ENCODE assay signal across 10 cellular contexts in genomic region chr19:47280183-47280797, GRCh38. TPM values are rescaled to one million over a fixed set of nuclear protein-coding genes. Genes with fewer than 3 reads are reported as not detected.
DNase-seq lines count a peak whose midpoint lies in the region; ATAC-seq and TF ChIP-seq lines count a peak whose summit lies in the region.
"Had no signal": no experiment of that assay in that cellular context is flagged by ENCODE, and none has a peak within 500 bp of the region (broad histone marks: within the 10 kb centered on the region; RNA-seq: fewer than 3 reads in every experiment).

No MANE protein-coding gene starts in this region.

- H3K27me3 ChIP-seq in Panc1 (ENCODE audit: control insufficient read depth, insufficient read depth, low read length) (no peaks in the 10 kb centered on the region), vagina (no peaks in the 10 kb centered on the region)

- peak; percentile 57; the same call in 1 of the 2 replicates for ATAC-seq in Panc1
- ATAC-seq in HG02885 (IDR thresholded peaks at IDR 0.05; ENCODE audit: poor library complexity, unreplicated experiment) = no peak
- no peak for ATAC-seq in GM18520 (IDR thresholded peaks at IDR 0.05; ENCODE audit: unreplicated experiment)
- no peak for ATAC-seq in GM18909 (IDR thresholded peaks at IDR 0.05; ENCODE audit: poor library complexity, unreplicated experiment)

- H3K4me1 Mint-ChIP-seq in activated naive CD8-positive, alpha-beta T cell treated with anti-CD3 and anti-CD28 coated beads for 36 hours = peaks cover 7% of the 10 kb centered on the region
- peaks cover 20% of the 10 kb centered on the region for H3K4me1 Mint-ChIP-seq in mesothelial cell of epicardium

- no peak overlapping the region for H3K27ac Mint-ChIP-seq in activated naive CD8-positive, alpha-beta T cell treated with anti-CD3 and anti-CD28 coated beads for 36 hours
- no peak overlapping the region for H3K27ac Mint-ChIP-seq in mesothelial cell of epicardium

- CTCF ChIA-PET in Panc1 (lab: Charles Lee) = no interaction called here

- no peaks in the 10 kb centered on the region for H3K9me3 Mint-ChIP-seq in activated naive CD8-positive, alpha-beta T cell treated with anti-CD3 and anti-CD28 coated beads for 36 hours
- no peaks in the 10 kb centered on the region for H3K9me3 Mint-ChIP-seq in mesothelial cell of epicardium

- peaks cover 9% of the 10 kb centered on the region for H3K36me3 Mint-ChIP-seq in activated naive CD8-positive, alpha-beta T cell treated with anti-CD3 and anti-CD28 coated beads for 36 hours
- peaks cover 2% of the 10 kb centered on the region for H3K36me3 Mint-ChIP-seq in mesothelial cell of epicardium

- H3K4me1 ChIP-seq in Panc1 (ENCODE audit: control insufficient read depth, insufficient read depth, low read length) = peaks cover 7% of the 10 kb centered on the region
- peaks cover 28% of the 10 kb centered on the region for H3K4me1 ChIP-seq in vagina

- no peak for DNase-seq in GM10266 (ENCODE audit: extremely low spot score)
- no peak for DNase-seq in Panc1 (ENCODE audit: low read depth, low spot score)
- DNase-seq in activated naive CD8-positive, alpha-beta T cell treated with anti-CD3 and anti-CD28 coated beads for 36 hours = peak; percentile 58
- no peak for DNase-seq in mesothelial cell of epicardium (ENCODE audit: low spot score in 2 of 2, unreplicated experiment in 2 of 2)
- no peak for DNase-seq in vagina (ENCODE audit: extremely low spot score in 2 of 2)

- H3K27ac ChIP-seq in Panc1 (ENCODE audit: low read length) (no peak overlapping the region), vagina (no peak overlapping the region)
- H3K27ac ChIP-seq: SK-N-MC had no signal

- intact Hi-C loops in Panc1 (cut with micrococcal nuclease; ENCODE audit: unreplicated experiment) (no loop called here), vagina (cut with DNase I) (no loop called here)

- no TSS peak for BruUV-seq in Panc1 (replicated peaks; lab: Mats Ljungman, UMichigan)

- POLR2A ChIA-PET in Panc1 (lab: Charles Lee) = no interaction called here

- in situ Hi-C loops in Panc1 (cut with HindIII; ENCODE audit: low pct_unique_long_range_greater_than_20kb, low sequenced_read_pairs) = no loop called here

- H3K9me3 ChIP-seq in Panc1 (ENCODE audit: control insufficient read depth, insufficient read depth, low read depth, low read length) = no peaks in the 10 kb centered on the region
- no peaks in the 10 kb centered on the region for H3K9me3 ChIP-seq in vagina

- H3K27me3 Mint-ChIP-seq in activated naive CD8-positive, alpha-beta T cell treated with anti-CD3 and anti-CD28 coated beads for 36 hours = no peaks in the 10 kb centered on the region
- H3K27me3 Mint-ChIP-seq in mesothelial cell of epicardium (ENCODE audit: low read depth) = no peaks in the 10 kb centered on the region

- H3K4me3 ChIP-seq in Panc1 (ENCODE audit: low read depth in 2 of 2, low read length in 2 of 2) (no peak overlapping the region), vagina (no peak overlapping the region)
- H3K4me3 ChIP-seq: SK-N-MC had no signal

- no peak overlapping the region for H3K4me3 Mint-ChIP-seq in activated naive CD8-positive, alpha-beta T cell treated with anti-CD3 and anti-CD28 coated beads for 36 hours
- H3K4me3 Mint-ChIP-seq in mesothelial cell of epicardium = no peak overlapping the region

- H3K36me3 ChIP-seq in Panc1 (ENCODE audit: control insufficient read depth, insufficient read depth, low read length) (no peaks in the 10 kb centered on the region), vagina (no peaks in the 10 kb centered on the region)

- no peak for TF ChIP-seq POLR2A in vagina (IDR thresholded peaks at IDR 0.05)

- TF ChIP-seq CTCF in GM10266 (IDR thresholded peaks at IDR 0.05; ENCODE audit: control insufficient read depth, insufficient read depth, low read depth, missing control alignments) (peak; percentile 39), Panc1 (IDR thresholded peaks at IDR 0.05) (peak; percentile 41), mesothelial cell of epicardium (IDR thresholded peaks at IDR 0.05; ENCODE audit: unreplicated experiment) (peak; percentile 44), vagina (IDR thresholded peaks at IDR 0.05) (no peak)

RNA-seq across cellular contexts. Expression of gene INAFM1, which starts 5.6 kb away (rescaled TPM):
- 13.1 TPM for total RNA-seq in Panc1 (2021; ENCODE audit: unreplicated experiment)
- polyA plus RNA-seq in Panc1 (2012; ENCODE audit: insufficient read length) = 23.1 TPM
- 10 to 100 TPM in 1 of 2 experiments, 1 to 10 TPM in 1; 9.8 to 10.6 TPM for total RNA-seq in activated naive CD8-positive, alpha-beta T cell treated with anti-CD3 and anti-CD28 coated beads for 36 hours
- total RNA-seq in mesothelial cell of epicardium = 24.4 to 25.1 TPM (median 24.6 TPM) in 3 replicates
- 18.9 TPM for total RNA-seq in vagina

RNA-seq across cellular contexts. Expression of gene CCDC9, which starts 24.0 kb away (rescaled TPM):
- total RNA-seq in Panc1 (2021; ENCODE audit: unreplicated experiment) (29.2 TPM), mesothelial cell of epicardium (45.6 to 49.2 TPM (median 46.8 TPM) in 3 replicates), vagina (19.2 TPM)
- polyA plus RNA-seq in Panc1 (2012; ENCODE audit: insufficient read length) = 31.2 TPM
- total RNA-seq in activated naive CD8-positive, alpha-beta T cell treated with anti-CD3 and anti-CD28 coated beads for 36 hours = 10 to 100 TPM; 28.4 to 29.3 TPM

RNA-seq across cellular contexts. Expression of gene C5AR1, which starts 29.4 kb away (rescaled TPM):
- total RNA-seq in Panc1 (2021; ENCODE audit: unreplicated experiment) (2.7 TPM), mesothelial cell of epicardium (0.47 to 1.2 TPM (median 0.98 TPM) in 3 replicates), vagina (12.5 TPM)
- polyA plus RNA-seq in Panc1 (2012; ENCODE audit: insufficient read length) = 0.73 TPM
- total RNA-seq in activated naive CD8-positive, alpha-beta T cell treated with anti-CD3 and anti-CD28 coated beads for 36 hours = 1 to 10 TPM; 1.4 to 1.8 TPM
- total RNA-seq: myocyte had no signal

RNA-seq across cellular contexts. Expression of gene BBC3, which starts 49.3 kb away (rescaled TPM):
- total RNA-seq in Panc1 (2021; ENCODE audit: unreplicated experiment) (7.6 TPM), mesothelial cell of epicardium (19.1 to 19.6 TPM (median 19.5 TPM) in 3 replicates), vagina (4.7 TPM)
- polyA plus RNA-seq in Panc1 (2012; ENCODE audit: insufficient read length) = 12.9 TPM
- 10 to 100 TPM; 12.5 to 13.3 TPM for total RNA-seq in activated naive CD8-positive, alpha-beta T cell treated with anti-CD3 and anti-CD28 coated beads for 36 hours

RNA-seq across cellular contexts. Expression of gene C5AR2, which starts 51.7 kb away (rescaled TPM):
- 0.03 TPM for total RNA-seq in Panc1 (2021; ENCODE audit: unreplicated experiment)
- polyA plus RNA-seq in Panc1 (2012; ENCODE audit: insufficient read length) = 0.36 TPM
- not detected for total RNA-seq in activated naive CD8-positive, alpha-beta T cell treated with anti-CD3 and anti-CD28 coated beads for 36 hours
- not detected in 3 replicates for total RNA-seq in mesothelial cell of epicardium
- total RNA-seq in vagina = 15.2 TPM
- total RNA-seq: myocyte had no signal

Comparison
In these comparisons a context has a peak if more than half of its experiments do, and no peak if none do; other contexts are left out.
1. CTCF ChIP-seq: peak in GM10266 (single experiment), Panc1 (single experiment) and mesothelial cell of epicardium (single experiment); none in vagina (0 of 3).